1 cellular context compared by ENCODE assay signal in the genomic region with DNA sequence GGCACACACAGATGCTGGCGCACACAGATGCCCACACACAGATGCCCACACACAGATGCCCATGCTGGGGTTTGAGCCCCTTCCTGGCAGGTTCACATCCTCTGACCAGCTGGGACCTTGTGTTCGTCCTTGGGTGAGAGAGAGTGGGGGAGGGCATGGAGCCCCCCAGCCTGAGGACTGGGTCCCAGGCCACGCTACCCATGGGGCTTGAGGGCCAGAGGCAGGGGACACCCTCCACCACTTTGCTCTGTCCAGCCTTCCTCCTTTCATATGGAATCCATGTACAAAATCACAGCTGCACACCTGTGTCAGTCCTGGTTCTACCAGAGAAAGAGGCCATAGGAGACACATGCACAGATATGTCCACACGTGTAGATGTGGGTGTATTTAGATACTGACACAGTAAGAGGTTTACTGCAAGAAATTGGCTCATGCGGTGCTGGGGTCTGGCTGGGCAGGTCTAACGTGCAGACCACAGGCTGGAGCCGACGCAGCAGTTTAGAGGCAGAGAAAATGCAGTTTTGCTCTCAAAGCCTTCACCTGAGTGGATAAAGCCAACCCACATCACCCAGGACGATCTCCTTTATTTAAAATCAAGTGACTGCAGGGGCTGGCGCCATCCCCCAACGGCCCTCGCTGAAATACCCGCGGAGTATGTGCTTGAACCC.
TF ChIP-seq lines count a peak whose summit lies in the region.

No MANE protein-coding gene starts in this region.

TF ChIP-seq in HEK293, 187 proteins besides CTCF, POLR2A, EP300 and RAD21:
- TF ChIP-seq ZNF560 (tag by site-specific recombination; IDR thresholded peaks at IDR 0.05; ENCODE audit: borderline replicate concordance): no peak
- TF ChIP-seq ZNF10 (tag by site-specific recombination; IDR thresholded peaks at IDR 0.05): no peak
- TF ChIP-seq, protein P1, sequence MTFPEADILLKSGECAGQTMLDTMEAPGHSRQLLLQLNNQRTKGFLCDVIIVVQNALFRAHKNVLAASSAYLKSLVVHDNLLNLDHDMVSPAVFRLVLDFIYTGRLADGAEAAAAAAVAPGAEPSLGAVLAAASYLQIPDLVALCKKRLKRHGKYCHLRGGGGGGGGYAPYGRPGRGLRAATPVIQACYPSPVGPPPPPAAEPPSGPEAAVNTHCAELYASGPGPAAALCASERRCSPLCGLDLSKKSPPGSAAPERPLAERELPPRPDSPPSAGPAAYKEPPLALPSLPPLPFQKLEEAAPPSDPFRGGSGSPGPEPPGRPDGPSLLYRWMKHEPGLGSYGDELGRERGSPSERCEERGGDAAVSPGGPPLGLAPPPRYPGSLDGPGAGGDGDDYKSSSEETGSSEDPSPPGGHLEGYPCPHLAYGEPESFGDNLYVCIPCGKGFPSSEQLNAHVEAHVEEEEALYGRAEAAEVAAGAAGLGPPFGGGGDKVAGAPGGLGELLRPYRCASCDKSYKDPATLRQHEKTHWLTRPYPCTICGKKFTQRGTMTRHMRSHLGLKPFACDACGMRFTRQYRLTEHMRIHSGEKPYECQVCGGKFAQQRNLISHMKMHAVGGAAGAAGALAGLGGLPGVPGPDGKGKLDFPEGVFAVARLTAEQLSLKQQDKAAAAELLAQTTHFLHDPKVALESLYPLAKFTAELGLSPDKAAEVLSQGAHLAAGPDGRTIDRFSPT (tag by site-specific recombination; IDR thresholded peaks at IDR 0.05): peak; percentile 14; the same call in 1 of the 2 replicates
- peak; percentile 56; the same call in 1 of the 2 replicates for TF ChIP-seq ZNF600 (tag by site-specific recombination; IDR thresholded peaks at IDR 0.05)
